In the genomic region with DNA sequence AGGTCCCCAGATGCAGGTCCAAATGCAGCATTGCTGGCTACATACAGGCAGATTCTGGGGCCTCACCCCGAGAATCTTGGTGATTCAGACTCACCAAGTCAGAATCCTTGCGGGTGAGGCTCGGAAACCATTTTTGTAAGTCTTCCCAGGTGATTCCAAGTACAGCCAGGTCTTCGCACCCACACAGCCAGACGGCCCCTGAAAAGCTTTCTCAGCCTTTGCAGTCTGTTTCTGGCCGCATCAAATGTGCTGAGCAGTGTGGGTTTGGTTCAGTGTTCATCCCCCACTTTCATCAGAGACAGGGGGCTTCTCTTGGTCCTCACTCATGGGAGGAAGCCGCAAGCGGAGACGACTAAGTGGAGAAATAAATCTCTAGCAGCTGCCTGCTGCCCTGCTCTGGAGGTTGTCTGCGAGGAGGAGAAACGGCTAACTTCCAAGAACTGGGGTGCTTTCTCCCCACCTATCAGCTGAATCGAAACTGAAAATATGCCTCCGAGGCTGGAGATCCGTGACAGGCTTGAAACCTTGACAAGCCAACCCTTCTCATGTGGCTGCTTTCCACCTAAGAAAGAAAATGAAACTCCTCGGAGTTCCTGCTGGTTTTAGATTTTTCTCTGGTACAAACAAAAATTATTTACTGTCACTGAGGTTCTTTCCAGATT, we compare ENCODE assay signal across 8 cellular contexts. TPM values are rescaled to one million over a fixed set of nuclear protein-coding genes. Genes with fewer than 3 reads are reported as not detected.
DNase-seq lines count a peak whose midpoint lies in the region; ATAC-seq and TF ChIP-seq lines count a peak whose summit lies in the region.

No MANE protein-coding gene starts in this region.

- ATAC-seq in GM21717 (IDR thresholded peaks at IDR 0.05; ENCODE audit: unreplicated experiment): peak; percentile 86

- H3F3A ChIP-seq in DOHH2 (ENCODE audit: control insufficient read depth, insufficient read depth): peaks cover 3% of the 10 kb centered on the region; the same call in 1 of the 2 replicates

- H3K9me2 ChIP-seq in DOHH2 (replicated peaks; ENCODE audit: control insufficient read depth, low read length): no peaks in the 10 kb centered on the region

- H3K9me3 ChIP-seq in DOHH2 (ENCODE audit: control insufficient read depth, insufficient read depth, low read length): no peaks in the 10 kb centered on the region

- no peak for TF ChIP-seq CTCF in DOHH2 (IDR thresholded peaks at IDR 0.05; ENCODE audit: low read depth, low read length, poor library complexity, severe bottlenecking)
- no peak for TF ChIP-seq CTCF in osteocyte (IDR thresholded peaks at IDR 0.05)

- peak; percentile 64 for DNase-seq in MV-4-11 (lab: John Stamatoyannopoulos, UW)
- DNase-seq in activated T-helper 1 cell treated with Interleukin-2 at 50 U/mL for 16 hours (ENCODE audit: low read depth): peak; percentile 39
- peak; percentile 57 for DNase-seq in hepatic stellate cell (ENCODE audit: low spot score)
- DNase-seq in stimulated activated CD4-positive, alpha-beta T cell treated with anti-CD3 and anti-CD28 coated beads, Interleukin-4, amount 100 ng/mL, for 1 hour: peak; percentile 52
- no peak for DNase-seq in osteocyte (ENCODE audit: extremely low spot score, unreplicated experiment)
- no peak for DNase-seq in SW480 (ENCODE audit: low spot score)

- H4K20me1 ChIP-seq in DOHH2 (ENCODE audit: control insufficient read depth, insufficient read depth, low read depth, low read length): no peaks in the 10 kb centered on the region

- no peaks in the 10 kb centered on the region for H3K79me2 ChIP-seq in DOHH2 (ENCODE audit: control insufficient read depth, low read length)

- H3K4me3 ChIP-seq in DOHH2 (ENCODE audit: low read length): peak overlapping the region; percentile 50

- H3K9me3 Mint-ChIP-seq in osteocyte (ENCODE audit: unreplicated experiment): no peaks in the 10 kb centered on the region

- H3K4me2 ChIP-seq in DOHH2 (ENCODE audit: low read length): peak overlapping the region; percentile 72

- H3K27ac ChIP-seq in DOHH2 (ENCODE audit: low read depth, low read length): no peak overlapping the region

- H3K4me1 ChIP-seq in DOHH2 (ENCODE audit: control insufficient read depth, low read length): peaks cover 56% of the 10 kb centered on the region

- H3K27ac Mint-ChIP-seq in osteocyte (ENCODE audit: unreplicated experiment): no peak overlapping the region

- H3K27me3 ChIP-seq in DOHH2 (ENCODE audit: control insufficient read depth, low read length): no peaks in the 10 kb centered on the region

- H3K36me3 ChIP-seq in DOHH2 (ENCODE audit: control insufficient read depth, low read length): no peaks in the 10 kb centered on the region

- no peak overlapping the region for H3K4me3 Mint-ChIP-seq in osteocyte (ENCODE audit: unreplicated experiment)

- no peaks in the 10 kb centered on the region for H3K36me3 Mint-ChIP-seq in osteocyte (ENCODE audit: unreplicated experiment)

- peaks cover 21% of the 10 kb centered on the region for H3K27me3 Mint-ChIP-seq in osteocyte (ENCODE audit: unreplicated experiment)

- no peaks in the 10 kb centered on the region for H3K4me1 Mint-ChIP-seq in osteocyte (ENCODE audit: unreplicated experiment)

RNA-seq across cellular contexts. Expression of gene TMEM185B, which starts 8.9 kb away (rescaled TPM):
- total RNA-seq in osteocyte: 35.9 and 41.2 TPM in 2 replicates

RNA-seq across cellular contexts. Expression of gene RALB, which starts 20.5 kb away (rescaled TPM):
- 25.4 and 26.7 TPM in 2 replicates for total RNA-seq in osteocyte

Comparison
In these comparisons a context has a peak if more than half of its experiments do, and no peak if none do; other contexts are left out.
1. DNase-seq: peak in MV-4-11 (single experiment), activated T-helper 1 cell treated with Interleukin-2 at 50 U/mL for 16 hours (single experiment), hepatic stellate cell (single experiment) and stimulated activated CD4-positive, alpha-beta T cell treated with anti-CD3 and anti-CD28 coated beads, Interleukin-4, amount 100 ng/mL, for 1 hour (single experiment); none in osteocyte (single experiment) and SW480 (single experiment).